ENCODE assay signal across 26 cellular contexts in the genomic region with DNA sequence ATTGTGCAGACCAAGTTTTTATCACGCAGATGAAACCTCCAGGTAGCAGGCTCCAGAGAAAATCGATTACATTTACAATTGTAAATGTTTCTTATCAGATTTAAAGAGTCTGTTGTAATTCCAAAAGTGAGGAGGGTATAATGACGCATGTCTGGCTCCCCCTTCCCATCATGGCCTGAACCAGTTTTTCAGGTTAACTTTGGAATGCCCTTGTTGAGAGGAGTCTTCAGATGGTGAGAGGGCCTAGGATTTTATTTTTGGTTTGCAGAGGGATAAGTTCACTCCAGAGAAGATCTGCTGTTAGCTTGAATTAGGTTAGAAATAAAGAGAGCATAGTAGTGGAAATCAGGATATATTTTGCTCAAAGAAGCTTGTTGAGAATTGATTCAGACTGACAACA.
"Had no signal": no experiment of that assay in that cellular context is flagged by ENCODE, and none has a peak within 500 bp of the region (broad histone marks: within the 10 kb centered on the region; RNA-seq: fewer than 3 reads in every experiment).

No MANE protein-coding gene starts in this region.

- DNase-seq: hippocampal formation; kidney; left colon; left ventricle myocardium inferior; mesendoderm; midbrain; mucosa of descending colon; naive thymus-derived CD4-positive, alpha-beta T cell; ovary; stimulated activated CD4-positive, alpha-beta T cell treated with anti-CD3 and anti-CD28 coated beads, Interleukin-12 subunit alpha, Interleukin-12 subunit beta, amount 100 ng/mL, for 4 hours; stimulated activated CD4-positive, alpha-beta T cell treated with anti-CD3 and anti-CD28 coated beads, Interleukin-15, amount 100 ng/mL, for 24 hours; stimulated activated CD4-positive, alpha-beta T cell treated with anti-CD3 and anti-CD28 coated beads, Interleukin-2, amount 100 ng/mL, for 24 hours; stimulated activated CD4-positive, alpha-beta T cell treated with anti-CD3 and anti-CD28 coated beads, Interleukin-4, amount 100 ng/mL, for 1 hour; stimulated activated naive B cell treated with anti-CD40 and anti-IgM and Interleukin-4, amounts not matched to agents 10 μg/mL and 1 μg/mL and 100 μg/mL, for 72 hours; stimulated activated naive CD8-positive, alpha-beta T cell treated with anti-CD3 and anti-CD28 coated beads, Interleukin-15, Interleukin-2, amounts not matched to agents 100 U/mL and 50 U/mL, for 24 hours; stomach; testis; thyroid gland; uterus had no signal

- H3K27ac ChIP-seq: left ventricle myocardium inferior, ovary, right atrium auricular region, skin epidermis, stomach, testis, thyroid gland, uterus had no signal

- H3K27ac Mint-ChIP-seq: naive thymus-derived CD4-positive, alpha-beta T cell; natural killer cell treated with Interleukin-12 subunit alpha and Interleukin-12 subunit beta and Interleukin-15 and Interleukin-18, amount 100 ng/mL, for 72 hours; progenitor cell of endocrine pancreas; stimulated activated naive B cell treated with anti-CD40 and anti-IgM and Interleukin-4, amounts not matched to agents 10 μg/mL and 1 μg/mL and 100 μg/mL, for 72 hours; type B pancreatic cell had no signal

- H3K27me3 Mint-ChIP-seq: naive thymus-derived CD4-positive, alpha-beta T cell; natural killer cell treated with Interleukin-12 subunit alpha and Interleukin-12 subunit beta and Interleukin-15 and Interleukin-18, amount 100 ng/mL, for 72 hours; progenitor cell of endocrine pancreas; type B pancreatic cell had no signal

- H3K9me3 ChIP-seq: left ventricle myocardium inferior, mucosa of descending colon, ovary, right atrium auricular region, stomach, testis, thyroid gland, uterus had no signal

- H3K36me3 Mint-ChIP-seq: natural killer cell treated with Interleukin-12 subunit alpha and Interleukin-12 subunit beta and Interleukin-15 and Interleukin-18, amount 100 ng/mL, for 72 hours; stimulated activated naive B cell treated with anti-CD40 and anti-IgM and Interleukin-4, amounts not matched to agents 10 μg/mL and 1 μg/mL and 100 μg/mL, for 72 hours; type B pancreatic cell had no signal

- H3K27me3 ChIP-seq: ovary, right atrium auricular region, stomach, testis, thyroid gland, uterus had no signal

- ATAC-seq: left colon; mucosa of descending colon; naive thymus-derived CD4-positive, alpha-beta T cell; natural killer cell treated with Interleukin-12 subunit alpha and Interleukin-12 subunit beta and Interleukin-15 and Interleukin-18, amount 100 ng/mL, for 72 hours; sciatic nerve; stimulated activated naive B cell treated with anti-CD40 and anti-IgM and Interleukin-4, amounts not matched to agents 10 μg/mL and 1 μg/mL and 100 μg/mL, for 72 hours; stimulated activated naive CD8-positive, alpha-beta T cell treated with anti-CD3 and anti-CD28 coated beads, Interleukin-15, Interleukin-2, amounts not matched to agents 100 U/mL and 50 U/mL, for 24 hours had no signal

- H3K4me3 ChIP-seq: left ventricle myocardium inferior, lung, mucosa of descending colon, ovary, right atrium auricular region, skin epidermis, stomach, testis, thyroid gland, uterus had no signal

- H3K9me3 Mint-ChIP-seq: type B pancreatic cell had no signal

- H3K36me3 ChIP-seq: left ventricle myocardium inferior, ovary, right atrium auricular region, stomach, thyroid gland, uterus had no signal

- H3K4me1 Mint-ChIP-seq: stimulated activated naive B cell treated with anti-CD40 and anti-IgM and Interleukin-4, amounts not matched to agents 10 μg/mL and 1 μg/mL and 100 μg/mL, for 72 hours had no signal

- H3K4me1 ChIP-seq: left ventricle myocardium inferior, right atrium auricular region, stomach, testis, thyroid gland, uterus had no signal

- H3K4me3 Mint-ChIP-seq: naive thymus-derived CD4-positive, alpha-beta T cell; natural killer cell treated with Interleukin-12 subunit alpha and Interleukin-12 subunit beta and Interleukin-15 and Interleukin-18, amount 100 ng/mL, for 72 hours; stimulated activated naive B cell treated with anti-CD40 and anti-IgM and Interleukin-4, amounts not matched to agents 10 μg/mL and 1 μg/mL and 100 μg/mL, for 72 hours; type B pancreatic cell had no signal
